Comparison of ENCODE assay signal across 24 cellular contexts in genomic region chr12:89468017-89468416, GRCh38. TPM values are rescaled to one million over a fixed set of nuclear protein-coding genes. Genes with fewer than 3 reads are reported as not detected.
A peak's percentile ranks its signal among the peaks of the same experiment; 100 is the strongest.
DNase-seq lines count a peak whose midpoint lies in the region; ATAC-seq and TF ChIP-seq lines count a peak whose summit lies in the region.
"Had no signal": no experiment of that assay in that cellular context is flagged by ENCODE, and none has a peak within 500 bp of the region (broad histone marks: within the 10 kb centered on the region; RNA-seq: fewer than 3 reads in every experiment).

No MANE protein-coding gene starts in this region.

- H2AFZ ChIP-seq in KMS-11 (ENCODE audit: low read depth), result no peak overlapping the region
- H2AFZ ChIP-seq: neural progenitor cell had no signal

- no peak for DNase-seq in activated T-cell treated with anti-CD3 and anti-CD28 coated beads, Interleukin-2, amount 50 U/mL, for 24 hours
- no peak for DNase-seq in activated T-cell treated with anti-CD3 and anti-CD28 coated beads, Interleukin-2, amount 50 U/mL, for 4 hours
- DNase-seq in activated naive CD8-positive, alpha-beta T cell treated with anti-CD3 and anti-CD28 coated beads for 36 hours, result no peak
- no peak for DNase-seq in stimulated activated naive CD4-positive, alpha-beta T cell treated with Interleukin-2 at 50 U/mL for 16 hours (lab: John Stamatoyannopoulos, UW)
- DNase-seq: ACHN; activated CD4-positive, alpha-beta T cell treated with anti-CD3 and anti-CD28 coated beads, Interleukin-2, amount 50 U/mL, for 48 hours; activated effector memory CD4-positive, alpha-beta T cell treated with anti-CD3 and anti-CD28 coated beads, Interleukin-2, amount 50 U/mL, for 16 hours; Caco-2; EL; hippocampal formation; kidney; mesendoderm; NCI-H2081; NCI-H524; SJCRH30; stimulated activated CD4-positive, alpha-beta T cell treated with anti-CD3 and anti-CD28 coated beads, Interleukin-12 subunit alpha, Interleukin-12 subunit beta, amount 100 ng/mL, for 4 hours; uterus had no signal

- H3K4me2 ChIP-seq in KMS-11, result peak overlapping the region; percentile 56
- H3K4me2 ChIP-seq: neural progenitor cell had no signal

- no peaks in the 10 kb centered on the region for H3K9me3 Mint-ChIP-seq in activated T-cell treated with anti-CD3 and anti-CD28 coated beads, Interleukin-2, amount 50 U/mL, for 24 hours
- H3K9me3 Mint-ChIP-seq in activated T-cell treated with anti-CD3 and anti-CD28 coated beads, Interleukin-2, amount 50 U/mL, for 4 hours, result no peaks in the 10 kb centered on the region
- no peaks in the 10 kb centered on the region for H3K9me3 Mint-ChIP-seq in activated naive CD8-positive, alpha-beta T cell treated with anti-CD3 and anti-CD28 coated beads for 36 hours
- H3K9me3 Mint-ChIP-seq in stimulated activated naive CD8-positive, alpha-beta T cell treated with anti-CD3 and anti-CD28 coated beads, Interleukin-15, Interleukin-2, amounts not matched to agents 100 ng/mL and 50 ng/mL, for 24 hours, result no peaks in the 10 kb centered on the region
- H3K9me3 Mint-ChIP-seq: neural progenitor cell had no signal

- no peaks in the 10 kb centered on the region for H3K79me2 ChIP-seq in KMS-11 (ENCODE audit: insufficient read depth, low read depth)

- TF ChIP-seq CTCF in KMS-11 (conservative IDR thresholded peaks at IDR 0.05; ENCODE audit: low read depth, low read length), result no peak

- no peaks in the 10 kb centered on the region for H3K27me3 ChIP-seq in KMS-11 (ENCODE audit: insufficient read depth, low read depth)
- H3K27me3 ChIP-seq: neural progenitor cell, SJCRH30, uterus had no signal

- H3K4me1 Mint-ChIP-seq in activated T-cell treated with anti-CD3 and anti-CD28 coated beads, Interleukin-2, amount 50 U/mL, for 24 hours (ENCODE audit: low read depth), result peaks cover 64% of the 10 kb centered on the region
- peaks cover 57% of the 10 kb centered on the region for H3K4me1 Mint-ChIP-seq in activated T-cell treated with anti-CD3 and anti-CD28 coated beads, Interleukin-2, amount 50 U/mL, for 4 hours (ENCODE audit: low read depth)
- peaks cover 55% of the 10 kb centered on the region for H3K4me1 Mint-ChIP-seq in activated naive CD8-positive, alpha-beta T cell treated with anti-CD3 and anti-CD28 coated beads for 36 hours
- H3K4me1 Mint-ChIP-seq in stimulated activated naive CD8-positive, alpha-beta T cell treated with anti-CD3 and anti-CD28 coated beads, Interleukin-15, Interleukin-2, amounts not matched to agents 100 ng/mL and 50 ng/mL, for 24 hours (ENCODE audit: low read depth), result peaks cover 70% of the 10 kb centered on the region
- H3K4me1 Mint-ChIP-seq: neural progenitor cell had no signal

- H3K4me3 Mint-ChIP-seq in activated T-cell treated with anti-CD3 and anti-CD28 coated beads, Interleukin-2, amount 50 U/mL, for 24 hours, result peak overlapping the region; percentile 5
- no peak overlapping the region for H3K4me3 Mint-ChIP-seq in activated T-cell treated with anti-CD3 and anti-CD28 coated beads, Interleukin-2, amount 50 U/mL, for 4 hours
- H3K4me3 Mint-ChIP-seq in activated naive CD8-positive, alpha-beta T cell treated with anti-CD3 and anti-CD28 coated beads for 36 hours, result peak overlapping the region; percentile 36
- peak overlapping the region; percentile 53 for H3K4me3 Mint-ChIP-seq in stimulated activated naive CD8-positive, alpha-beta T cell treated with anti-CD3 and anti-CD28 coated beads, Interleukin-15, Interleukin-2, amounts not matched to agents 100 ng/mL and 50 ng/mL, for 24 hours
- H3K4me3 Mint-ChIP-seq: neural progenitor cell had no signal

- no peaks in the 10 kb centered on the region for H4K20me1 ChIP-seq in KMS-11 (ENCODE audit: insufficient read depth)

- ATAC-seq in activated T-cell treated with anti-CD3 and anti-CD28 coated beads, Interleukin-2, amount 50 U/mL, for 4 hours, result no peak
- no peak for ATAC-seq in GM21526 (IDR thresholded peaks at IDR 0.05; ENCODE audit: low FRiP score, unreplicated experiment)
- ATAC-seq in GM19023 (IDR thresholded peaks at IDR 0.05; ENCODE audit: unreplicated experiment), result no peak
- ATAC-seq: K562 had no signal

- H3K9ac ChIP-seq in KMS-11, result no peak overlapping the region
- H3K9ac ChIP-seq: neural progenitor cell had no signal

- no peaks in the 10 kb centered on the region for H3K36me3 ChIP-seq in KMS-11 (ENCODE audit: insufficient read depth)
- H3K36me3 ChIP-seq: neural progenitor cell, uterus had no signal

- H3K4me3 ChIP-seq in KMS-11 (IDR thresholded peaks at IDR 0.05; ENCODE audit: insufficient read depth, low read depth, low read length), result no peak overlapping the region
- H3K4me3 ChIP-seq: K562, neural progenitor cell, SJCRH30, uterus had no signal

- peaks cover 53% of the 10 kb centered on the region for H3K4me1 ChIP-seq in KMS-11 (ENCODE audit: low read depth, poor library complexity, severe bottlenecking)
- H3K4me1 ChIP-seq: Caco-2, neural progenitor cell, SJCRH30, uterus had no signal

- H3K27ac Mint-ChIP-seq in activated T-cell treated with anti-CD3 and anti-CD28 coated beads, Interleukin-2, amount 50 U/mL, for 24 hours, result peak overlapping the region; percentile 60
- H3K27ac Mint-ChIP-seq in activated naive CD8-positive, alpha-beta T cell treated with anti-CD3 and anti-CD28 coated beads for 36 hours, result peak overlapping the region; percentile 22
- peak overlapping the region; percentile 19 for H3K27ac Mint-ChIP-seq in stimulated activated naive CD8-positive, alpha-beta T cell treated with anti-CD3 and anti-CD28 coated beads, Interleukin-15, Interleukin-2, amounts not matched to agents 100 ng/mL and 50 ng/mL, for 24 hours
- H3K27ac Mint-ChIP-seq: neural progenitor cell had no signal

- H3K27ac ChIP-seq in KMS-11, result no peak overlapping the region
- H3K27ac ChIP-seq: HL-60, neural progenitor cell, SJCRH30, uterus had no signal

- H3K36me3 Mint-ChIP-seq in activated T-cell treated with anti-CD3 and anti-CD28 coated beads, Interleukin-2, amount 50 U/mL, for 24 hours (ENCODE audit: low read depth), result peaks cover 41% of the 10 kb centered on the region
- H3K36me3 Mint-ChIP-seq in activated T-cell treated with anti-CD3 and anti-CD28 coated beads, Interleukin-2, amount 50 U/mL, for 4 hours (ENCODE audit: insufficient read depth), result peaks cover 12% of the 10 kb centered on the region
- H3K36me3 Mint-ChIP-seq in activated naive CD8-positive, alpha-beta T cell treated with anti-CD3 and anti-CD28 coated beads for 36 hours, result peaks cover 9% of the 10 kb centered on the region
- H3K36me3 Mint-ChIP-seq in stimulated activated naive CD8-positive, alpha-beta T cell treated with anti-CD3 and anti-CD28 coated beads, Interleukin-15, Interleukin-2, amounts not matched to agents 100 ng/mL and 50 ng/mL, for 24 hours (ENCODE audit: low read depth), result peaks cover 12% of the 10 kb centered on the region

- no peaks in the 10 kb centered on the region for H3K27me3 Mint-ChIP-seq in activated T-cell treated with anti-CD3 and anti-CD28 coated beads, Interleukin-2, amount 50 U/mL, for 24 hours
- no peaks in the 10 kb centered on the region for H3K27me3 Mint-ChIP-seq in activated T-cell treated with anti-CD3 and anti-CD28 coated beads, Interleukin-2, amount 50 U/mL, for 4 hours (ENCODE audit: low read depth)
- no peaks in the 10 kb centered on the region for H3K27me3 Mint-ChIP-seq in activated naive CD8-positive, alpha-beta T cell treated with anti-CD3 and anti-CD28 coated beads for 36 hours
- no peaks in the 10 kb centered on the region for H3K27me3 Mint-ChIP-seq in stimulated activated naive CD8-positive, alpha-beta T cell treated with anti-CD3 and anti-CD28 coated beads, Interleukin-15, Interleukin-2, amounts not matched to agents 100 ng/mL and 50 ng/mL, for 24 hours

RNA-seq across cellular contexts. Expression of gene GALNT4, which starts 56.6 kb away (rescaled TPM):
- total RNA-seq in activated T-cell treated with anti-CD3 and anti-CD28 coated beads, Interleukin-2, amount 50 U/mL, for 4 hours, result 1 to 10 TPM; 4.1 to 7.1 (median 5.5) TPM
- 1 to 10 TPM; 5.4 to 5.7 TPM for total RNA-seq in activated naive CD8-positive, alpha-beta T cell treated with anti-CD3 and anti-CD28 coated beads for 36 hours

RNA-seq across cellular contexts. Expression of gene POC1B, which starts 57.8 kb away (rescaled TPM):
- 10 to 100 TPM; 12.2 to 14.5 (median 12.9) TPM for total RNA-seq in activated T-cell treated with anti-CD3 and anti-CD28 coated beads, Interleukin-2, amount 50 U/mL, for 4 hours
- 10 to 100 TPM; 18.8 to 19.2 TPM for total RNA-seq in activated naive CD8-positive, alpha-beta T cell treated with anti-CD3 and anti-CD28 coated beads for 36 hours
